ENCODE assay signal across 1 cellular context in genomic region chr21:26098758-26099157, GRCh38.
TF ChIP-seq lines count a peak whose summit lies in the region.

No MANE protein-coding gene starts in this region.

TF ChIP-seq in WTC11, 78 proteins besides CTCF, POLR2A, EP300 and RAD21 (continued from another document):
- TF ChIP-seq HMGXB4 (CRISPR knock-in tag; IDR thresholded peaks at IDR 0.05) = no peak
- TF ChIP-seq E2F1 (CRISPR knock-in tag; IDR thresholded peaks at IDR 0.05) = no peak
- TF ChIP-seq ZMAT4 (CRISPR knock-in tag; IDR thresholded peaks at IDR 0.05) = no peak
- no peak for TF ChIP-seq ZBTB43 (CRISPR knock-in tag; IDR thresholded peaks at IDR 0.05)
- no peak for TF ChIP-seq ZSCAN18 (CRISPR knock-in tag; IDR thresholded peaks at IDR 0.05)
- no peak for TF ChIP-seq FOXK1 (CRISPR knock-in tag; IDR thresholded peaks at IDR 0.05)
- no peak for TF ChIP-seq TEAD4 (CRISPR knock-in tag; IDR thresholded peaks at IDR 0.05)
- no peak for TF ChIP-seq JUN (CRISPR knock-in tag; IDR thresholded peaks at IDR 0.05)
- TF ChIP-seq USF1 (CRISPR knock-in tag; IDR thresholded peaks at IDR 0.05) = no peak
- no peak for TF ChIP-seq ZNF671 (CRISPR knock-in tag; IDR thresholded peaks at IDR 0.05)
